Comparison of ENCODE assay signal across 36 cellular contexts in the genomic region with DNA sequence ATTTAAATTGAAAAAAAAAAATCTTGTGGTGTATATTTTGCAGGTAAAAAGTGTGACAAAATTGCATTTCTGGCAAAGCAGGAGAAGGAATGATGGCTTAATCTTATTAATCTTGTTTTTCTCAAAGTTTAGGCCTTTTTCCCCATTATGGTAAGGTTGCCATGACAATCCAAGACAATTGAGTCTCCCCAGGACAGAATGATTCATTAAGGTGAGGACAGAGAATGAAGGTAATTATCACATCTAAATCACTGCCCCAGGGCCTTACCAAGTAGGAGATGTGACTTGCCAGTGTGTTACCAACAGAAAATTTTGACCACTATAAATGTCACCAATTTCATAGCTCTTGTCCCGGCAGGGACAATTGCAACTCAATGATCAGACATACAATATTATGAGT.
"Had no signal": no experiment of that assay in that cellular context is flagged by ENCODE, and none has a peak within 500 bp of the region (broad histone marks: within the 10 kb centered on the region; RNA-seq: fewer than 3 reads in every experiment).

No MANE protein-coding gene starts in this region.

- H3K9me3 ChIP-seq: adrenal gland, body of pancreas, breast epithelium had no signal

- H3K4me1 ChIP-seq: adrenal gland, body of pancreas, breast epithelium had no signal

- ATAC-seq: activated CD8-positive, alpha-beta T cell treated with anti-CD3 and anti-CD28 coated beads for 36 hours; activated naive CD4-positive, alpha-beta T cell treated with anti-CD3 and anti-CD28 coated beads, Interleukin-2, amount 50 U/mL, for 72 hours; activated T-cell treated with anti-CD3 and anti-CD28 coated beads, Interleukin-2, amount 50 U/mL, for 4 hours; activated T-cell treated with anti-CD3 and anti-CD28 coated beads, Interleukin-2, amount 50 U/mL, for 72 hours; activated T-helper 17 cell treated with anti-CD3 and anti-CD28 coated beads, Interleukin-2, amount 50 U/mL, for 72 hours; body of pancreas had no signal

- H3K27me3 ChIP-seq: adrenal gland, body of pancreas, brain microvascular endothelial cell, breast epithelium, cardiac muscle cell had no signal

- H3K36me3 ChIP-seq: adrenal gland, brain microvascular endothelial cell, breast epithelium, cardiac muscle cell had no signal

- H3K4me3 ChIP-seq: adrenal gland, body of pancreas, breast epithelium, cardiac muscle cell had no signal

- H3K27ac ChIP-seq: adrenal gland, body of pancreas, brain microvascular endothelial cell, breast epithelium, cardiac muscle cell, VCaP had no signal

- FAIRE-seq: astrocyte, TTC549 had no signal

- DNase-seq: activated B cell treated with CpG ODN at 0.5 μM for 24 hours; activated CD4-positive, alpha-beta memory T cell treated with anti-CD3 and anti-CD28 coated beads for 36 hours; activated CD4-positive, alpha-beta T cell treated with anti-CD3 and anti-CD28 coated beads for 4 hours; activated CD4-positive, alpha-beta T cell treated with anti-CD3 and anti-CD28 coated beads, Interleukin-2, amount 10 ng/mL, durations not matched to agents 24 days and 14 days; activated CD4-positive, alpha-beta T cell treated with anti-CD3 and anti-CD28 coated beads, Interleukin-2, amount 50 U/mL, for 1 hour; activated CD4-positive, alpha-beta T cell treated with anti-CD3 and anti-CD28 coated beads, Interleukin-2, amount 50 U/mL, for 4 hours; activated CD4-positive, CD25-positive, alpha-beta regulatory T cell treated with anti-CD3 and anti-CD28 coated beads, Interleukin-2, amount 50 U/mL, for 72 hours; activated CD8-positive, alpha-beta memory T cell treated with anti-CD3 and anti-CD28 coated beads, Interleukin-2, amount 50 U/mL, for 4 hours; activated CD8-positive, alpha-beta T cell treated with anti-CD3 and anti-CD28 coated beads for 36 hours; activated effector memory CD4-positive, alpha-beta T cell treated with anti-CD3 and anti-CD28 coated beads, Interleukin-2, amount 50 U/mL, for 16 hours; activated gamma-delta T cell treated with Interleukin-2 at 50 U/mL for 16 hours; activated naive CD4-positive, alpha-beta T cell; activated naive CD4-positive, alpha-beta T cell treated with anti-CD3 and anti-CD28 coated beads for 36 hours; activated naive CD4-positive, alpha-beta T cell treated with anti-CD3 and anti-CD28 coated beads, Interleukin-2, amount 50 U/mL, for 16 hours; activated naive CD8-positive, alpha-beta T cell treated with anti-CD3 and anti-CD28 coated beads for 36 hours; activated T-cell treated with anti-CD3 and anti-CD28 coated beads for 4 hours; activated T-cell treated with anti-CD3 and anti-CD28 coated beads, Interleukin-2, amount 50 U/mL, for 1 hour; activated T-cell treated with anti-CD3 and anti-CD28 coated beads, Interleukin-2, amount 50 U/mL, for 4 hours; activated T-cell treated with anti-CD3 and anti-CD28 coated beads, Interleukin-2, amount 50 U/mL, for 72 hours; adrenal gland; amniotic stem cell; aorta; body of pancreas; brain microvascular endothelial cell; caudate nucleus; cerebellar nuclear complex; T-helper 1 cell; T-helper 2 cell; T-helper 9 cell had no signal
